In genomic region chr5:103562453-103563157, GRCh38 we compare ENCODE assay signal across 8 cellular contexts. TPM values are rescaled to one million over a fixed set of nuclear protein-coding genes. Genes with fewer than 3 reads are reported as not detected.
DNase-seq lines count a peak whose midpoint lies in the region; ATAC-seq and TF ChIP-seq lines count a peak whose summit lies in the region.

Gene NUDT12 (minus strand): TSS chr5:103562789. CDS start chr5:103560248, 2,541 bp downstream.

- peak within 1 kb of the TSS in 1 of 2 donors; percentile 46 for H3K4me3 ChIP-seq in CD4-positive, alpha-beta memory T cell (ENCODE audit: low read length in 2 of 2)
- H3K4me3 ChIP-seq in esophagus squamous epithelium (peak within 1 kb of the TSS; percentile 75 to 87 (median 80)), mucosa of stomach (ENCODE audit: low read length) (peak within 1 kb of the TSS; percentile 88)

- peaks cover 0 to 2% (median 0%) of the 10 kb centered on the region in 8 donors for H3K9me3 Mint-ChIP-seq in CD4-positive, alpha-beta memory T cell
- H3K9me3 Mint-ChIP-seq in activated T-cell treated with anti-CD3 and anti-CD28 coated beads, Interleukin-2, amount 50 U/mL, for 4 hours, result no peaks in the 10 kb centered on the region
- no peaks in the 10 kb centered on the region for H3K9me3 Mint-ChIP-seq in stimulated activated naive B cell treated with anti-CD40 and anti-IgM and Interleukin-4, amounts not matched to agents 10 μg/mL and 1 μg/mL and 100 μg/mL, for 72 hours

- peaks cover 3 to 19% (median 16%) of the 10 kb centered on the region in 4 donors for H3K4me1 Mint-ChIP-seq in CD4-positive, alpha-beta memory T cell
- peaks cover 18% of the 10 kb centered on the region for H3K4me1 Mint-ChIP-seq in activated T-cell treated with anti-CD3 and anti-CD28 coated beads, Interleukin-2, amount 50 U/mL, for 4 hours (ENCODE audit: low read depth)
- H3K4me1 Mint-ChIP-seq in stimulated activated naive B cell treated with anti-CD40 and anti-IgM and Interleukin-4, amounts not matched to agents 10 μg/mL and 1 μg/mL and 100 μg/mL, for 72 hours, result peaks cover 6 to 18% of the 10 kb centered on the region in 2 donors

- peak within 1 kb of the TSS; percentile 77 to 91 (median 86) for H3K4me3 Mint-ChIP-seq in CD4-positive, alpha-beta memory T cell
- H3K4me3 Mint-ChIP-seq in activated T-cell treated with anti-CD3 and anti-CD28 coated beads, Interleukin-2, amount 50 U/mL, for 4 hours, result peak within 1 kb of the TSS; percentile 85
- peak within 1 kb of the TSS; percentile 91 to 97 for H3K4me3 Mint-ChIP-seq in stimulated activated naive B cell treated with anti-CD40 and anti-IgM and Interleukin-4, amounts not matched to agents 10 μg/mL and 1 μg/mL and 100 μg/mL, for 72 hours

- WGBS in esophagus squamous epithelium, 2 donors, result 4 to 16% methylated on average over 17 to 23 of the region's 37 CpGs

- H3K9me3 ChIP-seq in CD4-positive, alpha-beta memory T cell (ENCODE audit: control insufficient read depth in 1 of 2, low read length in 2 of 2), result no peaks in the 10 kb centered on the region
- no peaks in the 10 kb centered on the region for H3K9me3 ChIP-seq in esophagus squamous epithelium
- H3K9me3 ChIP-seq in mucosa of stomach (ENCODE audit: control insufficient read depth, low read length), result no peaks in the 10 kb centered on the region

- peak within 1 kb of the TSS; percentile 98 for H3K9ac ChIP-seq in mucosa of stomach (ENCODE audit: low read length)

- DNase-seq in CD4-positive, alpha-beta memory T cell, result peak in 4 of 5 donors; percentile 4 to 22 (median 15)
- peak; percentile 54 to 71 for DNase-seq in NOMO-1 (lab: John Stamatoyannopoulos, UW; ENCODE audit: unreplicated experiment in 2 of 2)
- DNase-seq in activated T-cell treated with anti-CD3 and anti-CD28 coated beads, Interleukin-2, amount 50 U/mL, for 4 hours, result peak; percentile 26
- DNase-seq in esophagus squamous epithelium (lab: John Stamatoyannopoulos, UW), result no peak
- DNase-seq in stimulated activated naive B cell treated with anti-CD40 and anti-IgM and Interleukin-4, amounts not matched to agents 10 μg/mL and 1 μg/mL and 100 μg/mL, for 72 hours, result peak; percentile 74

- peaks cover 0 to 5% of the 10 kb centered on the region in 2 donors for H3K27me3 Mint-ChIP-seq in CD4-positive, alpha-beta memory T cell
- H3K27me3 Mint-ChIP-seq in activated T-cell treated with anti-CD3 and anti-CD28 coated beads, Interleukin-2, amount 50 U/mL, for 4 hours (ENCODE audit: low read depth), result peaks cover 2% of the 10 kb centered on the region
- peaks cover 0 to 6% of the 10 kb centered on the region in 2 donors for H3K27me3 Mint-ChIP-seq in stimulated activated naive B cell treated with anti-CD40 and anti-IgM and Interleukin-4, amounts not matched to agents 10 μg/mL and 1 μg/mL and 100 μg/mL, for 72 hours

- intact Hi-C loops in CD4-positive, alpha-beta memory T cell (cut with micrococcal nuclease), result no loop called here
- intact Hi-C loops in esophagus squamous epithelium (cut with DNase I), result no loop called here

- ATAC-seq in GM19397 (IDR thresholded peaks at IDR 0.05; ENCODE audit: unreplicated experiment) (peak; percentile 97), HG03558 (IDR thresholded peaks at IDR 0.05; ENCODE audit: extremely low read depth, unreplicated experiment) (peak; percentile 86)
- ATAC-seq in activated T-cell treated with anti-CD3 and anti-CD28 coated beads, Interleukin-2, amount 50 U/mL, for 4 hours, result peak; percentile 93
- ATAC-seq in stimulated activated naive B cell treated with anti-CD40 and anti-IgM and Interleukin-4, amounts not matched to agents 10 μg/mL and 1 μg/mL and 100 μg/mL, for 72 hours (replicated peaks), result peak; percentile 98 to 99

- CTCF ChIA-PET in CD4-positive, alpha-beta memory T cell (lab: Charles Lee; ENCODE audit: partially characterized antibody), result no interaction called here

- TF ChIP-seq CTCF in esophagus squamous epithelium (IDR thresholded peaks at IDR 0.05), result no peak

- H3K36me3 Mint-ChIP-seq in CD4-positive, alpha-beta memory T cell, result no peaks in the 10 kb centered on the region
- no peaks in the 10 kb centered on the region for H3K36me3 Mint-ChIP-seq in activated T-cell treated with anti-CD3 and anti-CD28 coated beads, Interleukin-2, amount 50 U/mL, for 4 hours (ENCODE audit: insufficient read depth)
- peaks cover 2 to 3% of the 10 kb centered on the region in 2 donors for H3K36me3 Mint-ChIP-seq in stimulated activated naive B cell treated with anti-CD40 and anti-IgM and Interleukin-4, amounts not matched to agents 10 μg/mL and 1 μg/mL and 100 μg/mL, for 72 hours

- POLR2A ChIA-PET in CD4-positive, alpha-beta memory T cell (lab: Charles Lee; ENCODE audit: partially characterized antibody), result no interaction called here

- H3K27ac ChIP-seq in CD4-positive, alpha-beta memory T cell (ENCODE audit: low read depth, low read length), result no peak within 1 kb of the TSS
- H3K27ac ChIP-seq in esophagus squamous epithelium, result peak within 1 kb of the TSS; percentile 81 to 88 (median 88)

- H3K36me3 ChIP-seq in CD4-positive, alpha-beta memory T cell (ENCODE audit: insufficient read depth, low read length), result no peaks in the 10 kb centered on the region
- H3K36me3 ChIP-seq in esophagus squamous epithelium (peaks cover 0 to 16% (median 0%) of the 10 kb centered on the region in 3 donors), mucosa of stomach (ENCODE audit: control insufficient read depth, insufficient read depth, low read length) (no peaks in the 10 kb centered on the region)

- H3K27ac Mint-ChIP-seq in CD4-positive, alpha-beta memory T cell, result peak within 1 kb of the TSS in 6 of 7 donors; percentile 32 to 88 (median 50)
- peak within 1 kb of the TSS; percentile 89 for H3K27ac Mint-ChIP-seq in stimulated activated naive B cell treated with anti-CD40 and anti-IgM and Interleukin-4, amounts not matched to agents 10 μg/mL and 1 μg/mL and 100 μg/mL, for 72 hours

- H3K27me3 ChIP-seq in CD4-positive, alpha-beta memory T cell (ENCODE audit: insufficient read depth, low read length), result no peaks in the 10 kb centered on the region
- H3K27me3 ChIP-seq in esophagus squamous epithelium (peaks cover 0 to 3% (median 0%) of the 10 kb centered on the region in 4 donors), mucosa of stomach (ENCODE audit: control insufficient read depth, insufficient read depth, low read length) (no peaks in the 10 kb centered on the region)

- peak in 1 of 4 donors; percentile 26 for TF ChIP-seq POLR2A in esophagus squamous epithelium (IDR thresholded peaks at IDR 0.05)

- peaks cover 3% of the 10 kb centered on the region for H3K4me1 ChIP-seq in CD4-positive, alpha-beta memory T cell (ENCODE audit: insufficient read depth, low read length)
- H3K4me1 ChIP-seq in esophagus squamous epithelium, result peaks cover 0 to 15% (median 0%) of the 10 kb centered on the region in 3 donors
- peaks cover 3% of the 10 kb centered on the region for H3K4me1 ChIP-seq in mucosa of stomach (ENCODE audit: control insufficient read depth, insufficient read depth, low read length)

RNA-seq across cellular contexts. Expression of gene NUDT12, which starts in this region (rescaled TPM):
- total RNA-seq in CD4-positive, alpha-beta memory T cell, result 1 to 10 TPM; 2.5 to 2.8 TPM
- polyA plus RNA-seq in CD4-positive, alpha-beta memory T cell, result under 1 TPM; 0.61 to 0.69 TPM
- total RNA-seq in activated T-cell treated with anti-CD3 and anti-CD28 coated beads, Interleukin-2, amount 50 U/mL, for 4 hours, result 1 to 10 TPM; 2.3 to 2.9 (median 2.3) TPM
- 10 to 100 TPM in 2 of 4 donors, 1 to 10 TPM in 2; 6.8 to 12.3 (median 9.9) TPM for total RNA-seq in esophagus squamous epithelium
